Comparison of ENCODE assay signal across 13 cellular contexts in the genomic region with DNA sequence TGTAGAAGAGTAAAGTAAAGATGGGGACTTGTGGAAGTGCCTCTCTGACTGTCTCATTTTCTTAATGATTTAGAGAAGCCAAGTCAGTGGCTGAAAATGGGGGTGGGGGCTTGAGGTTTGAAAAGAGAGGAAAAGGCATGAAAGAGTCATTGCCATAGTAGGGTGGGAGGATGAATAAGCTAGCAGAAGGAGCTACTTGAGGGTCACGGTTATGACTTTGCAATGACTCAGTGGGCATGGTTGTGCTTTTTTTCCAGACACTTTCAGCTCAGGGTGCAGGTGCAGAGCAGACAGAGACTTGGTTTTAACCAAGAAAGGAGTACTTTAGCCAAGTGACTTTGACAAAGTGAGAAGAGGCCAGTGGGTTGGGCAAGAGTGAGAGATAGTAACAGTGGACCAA.
DNase-seq lines count a peak whose midpoint lies in the region; ATAC-seq and TF ChIP-seq lines count a peak whose summit lies in the region.
"Had no signal": no experiment of that assay in that cellular context is flagged by ENCODE, and none has a peak within 500 bp of the region (broad histone marks: within the 10 kb centered on the region; RNA-seq: fewer than 3 reads in every experiment).

No MANE protein-coding gene starts in this region.

- H3K36me3 ChIP-seq in prostate gland, result no peaks in the 10 kb centered on the region
- H3K36me3 ChIP-seq: SJSA1 had no signal

- H3K36me3 Mint-ChIP-seq in type B pancreatic cell, result no peaks in the 10 kb centered on the region

- H3K4me3 Mint-ChIP-seq in type B pancreatic cell, result no peak overlapping the region
- H3K4me3 Mint-ChIP-seq: B cell, neural crest cell had no signal

- intact Hi-C loops in prostate gland (cut with DNase I), result no loop called here

- H3K27ac ChIP-seq in prostate gland, result no peak overlapping the region
- H3K27ac ChIP-seq: SJSA1 had no signal

- TF ChIP-seq POLR2A in prostate gland (IDR thresholded peaks at IDR 0.05), result no peak

- no peak overlapping the region for H3K27ac Mint-ChIP-seq in type B pancreatic cell
- H3K27ac Mint-ChIP-seq: B cell had no signal

- H3K4me1 ChIP-seq in prostate gland (replicated peaks), result no peaks in the 10 kb centered on the region
- H3K4me1 ChIP-seq: SJSA1 had no signal

- no peak overlapping the region for H3K4me3 ChIP-seq in prostate gland
- H3K4me3 ChIP-seq: SJSA1 had no signal

- WGBS in prostate gland, result 100% methylated on average over 1 of the region's 1 CpG

- H3K9me3 Mint-ChIP-seq in type B pancreatic cell, result no peaks in the 10 kb centered on the region

- TF ChIP-seq CTCF in prostate gland (IDR thresholded peaks at IDR 0.05), result no peak
- TF ChIP-seq CTCF in type B pancreatic cell (conservative IDR thresholded peaks at IDR 0.05), result no peak

- ATAC-seq in HG03060 (IDR thresholded peaks at IDR 0.05; ENCODE audit: low read depth, unreplicated experiment), result peak; percentile 65

- H3K27me3 Mint-ChIP-seq in type B pancreatic cell, result peaks cover 3% of the 10 kb centered on the region

- no peaks in the 10 kb centered on the region for H3K4me1 Mint-ChIP-seq in type B pancreatic cell (ENCODE audit: unreplicated experiment)
- H3K4me1 Mint-ChIP-seq: B cell, neural crest cell had no signal

- no peaks in the 10 kb centered on the region for H3K9me3 ChIP-seq in prostate gland
- H3K9me3 ChIP-seq: SJSA1 had no signal

- H3K27me3 ChIP-seq in prostate gland (replicated peaks; ENCODE audit: insufficient read depth), result no peaks in the 10 kb centered on the region
- H3K27me3 ChIP-seq: SJSA1 had no signal

- peak; percentile 65 for DNase-seq in activated effector memory CD4-positive, alpha-beta T cell treated with anti-CD3 and anti-CD28 coated beads, Interleukin-2, amount 50 U/mL, for 16 hours
- no peak for DNase-seq in activated effector memory CD4-positive, alpha-beta T cell treated with Interleukin-2 at 50 U/mL for 16 hours
- DNase-seq in astrocyte of the hippocampus (ENCODE audit: low read depth, low spot score) (peak; percentile 9), prostate gland (ENCODE audit: low spot score) (no peak), type B pancreatic cell (ENCODE audit: extremely low spot score, unreplicated experiment) (no peak), OCI-M1 (lab: John Stamatoyannopoulos, UW) (no peak)
- peak; percentile 22 for DNase-seq in stimulated activated CD8-positive, alpha-beta memory T cell treated with anti-CD3 and anti-CD28 coated beads, Interleukin-7, amount 100 ng/mL, for 24 hours (ENCODE audit: low read depth)
- DNase-seq: foreskin fibroblast, NCI-H345 had no signal

Comparison
In these comparisons a context has a peak if more than half of its experiments do, and no peak if none do; other contexts are left out.
1. DNase-seq: peak in activated effector memory CD4-positive, alpha-beta T cell treated with anti-CD3 and anti-CD28 coated beads, Interleukin-2, amount 50 U/mL, for 16 hours (single experiment), astrocyte of the hippocampus (single experiment) and stimulated activated CD8-positive, alpha-beta memory T cell treated with anti-CD3 and anti-CD28 coated beads, Interleukin-7, amount 100 ng/mL, for 24 hours (single experiment); none in activated effector memory CD4-positive, alpha-beta T cell treated with Interleukin-2 at 50 U/mL for 16 hours (single experiment), prostate gland (single experiment), type B pancreatic cell (single experiment) and OCI-M1 (single experiment).